Comparison of ENCODE assay signal across 21 cellular contexts in the genomic region with DNA sequence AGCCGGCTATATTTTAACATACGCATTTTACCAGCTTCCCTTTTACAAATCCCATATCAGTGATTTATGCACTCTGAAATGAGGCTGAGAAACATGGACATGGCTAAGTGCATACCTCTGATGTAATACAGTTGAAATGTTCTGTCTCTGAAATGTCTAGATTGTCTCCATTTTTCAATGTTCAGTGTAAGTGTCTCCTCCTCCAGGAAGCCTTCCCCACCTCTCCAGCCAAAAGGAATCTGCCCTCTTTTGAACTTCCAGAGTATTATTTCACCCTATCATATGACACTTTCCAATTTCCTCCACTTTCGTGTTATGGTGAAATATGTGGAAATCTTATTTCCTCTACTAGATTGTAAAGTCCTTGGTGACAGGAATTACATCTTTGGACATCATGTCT. TPM values are rescaled to one million over a fixed set of nuclear protein-coding genes. Genes with fewer than 3 reads are reported as not detected.
"Had no signal": no experiment of that assay in that cellular context is flagged by ENCODE, and none has a peak within 500 bp of the region (broad histone marks: within the 10 kb centered on the region; RNA-seq: fewer than 3 reads in every experiment).

No MANE protein-coding gene starts in this region.

- H3K4me1 ChIP-seq: gastroesophageal sphincter, tibial artery, uterus had no signal

- H3K9me3 ChIP-seq: gastroesophageal sphincter, heart left ventricle, left lung, tibial artery, uterus had no signal

- H3K4me3 ChIP-seq: gastroesophageal sphincter, heart left ventricle, left lung, tibial artery, uterus had no signal

- H3K27ac Mint-ChIP-seq: T-helper 17 cell had no signal

- H3K27ac ChIP-seq: gastroesophageal sphincter, tibial artery, uterus, VCaP had no signal

- ATAC-seq: gastroesophageal sphincter; heart left ventricle; left lung; stimulated activated naive CD8-positive, alpha-beta T cell treated with anti-CD3 and anti-CD28 coated beads, Interleukin-15, Interleukin-2, amounts not matched to agents 100 U/mL and 50 U/mL, for 24 hours; T-helper 17 cell had no signal

- DNase-seq: activated CD4-positive, alpha-beta T cell treated with anti-CD3 and anti-CD28 coated beads, Interleukin-2, amount 50 U/mL, for 1 hour; activated CD4-positive, CD25-positive, alpha-beta regulatory T cell treated with anti-CD3 and anti-CD28 coated beads, Interleukin-2, amount 50 U/mL, for 72 hours; activated CD8-positive, alpha-beta memory T cell treated with anti-CD3 and anti-CD28 coated beads, Interleukin-2, amount 50 U/mL, for 48 hours; activated effector memory CD4-positive, alpha-beta T cell treated with Interleukin-2 at 50 U/mL for 16 hours; activated naive CD4-positive, alpha-beta T cell treated with anti-CD3 and anti-CD28 coated beads, Interleukin-2, amount 50 U/mL, for 16 hours; activated T-cell treated with anti-CD3 and anti-CD28 coated beads, Interleukin-2, amount 50 U/mL, for 48 hours; heart left ventricle; left lung; occipital lobe; retina; stimulated activated naive CD8-positive, alpha-beta T cell treated with anti-CD3 and anti-CD28 coated beads, Interleukin-15, Interleukin-2, amounts not matched to agents 100 U/mL and 50 U/mL, for 24 hours; substantia nigra; T-helper 17 cell; tibial artery; uterus had no signal

- H3K27me3 ChIP-seq: gastroesophageal sphincter, heart left ventricle, left lung, uterus had no signal

- H3K4me3 Mint-ChIP-seq: T-helper 17 cell had no signal

- FAIRE-seq: colon had no signal

- H3K36me3 ChIP-seq: gastroesophageal sphincter, heart left ventricle, left lung, tibial artery, uterus had no signal

RNA-seq across cellular contexts. Expression of a gene that starts 29.6 kb away (rescaled TPM):
- total RNA-seq: epithelial cell of proximal tubule, kidney epithelial cell, T-helper 17 cell had no signal
- polyA plus RNA-seq: neural cell had no signal
